ENCODE assay signal across 23 cellular contexts in genomic region chr13:103157034-103157433, GRCh38.
A peak's percentile ranks its signal among the peaks of the same experiment; 100 is the strongest.
DNase-seq lines count a peak whose midpoint lies in the region; ATAC-seq, FAIRE-seq and TF ChIP-seq lines count a peak whose summit lies in the region.
"Had no signal": no experiment of that assay in that cellular context is flagged by ENCODE, and none has a peak within 500 bp of the region (broad histone marks: within the 10 kb centered on the region; RNA-seq: fewer than 3 reads in every experiment).

No MANE protein-coding gene starts in this region.

- no peak overlapping the region for H3K4me2 ChIP-seq in PC-3 (ENCODE audit: low read length)
- H3K4me2 ChIP-seq in keratinocyte (ENCODE audit: control insufficient read depth, extremely low read depth, insufficient read depth, low read depth, low read length) = no peak overlapping the region
- no peak overlapping the region for H3K4me2 ChIP-seq in smooth muscle cell

- intact Hi-C loops in PC-3 (cut with micrococcal nuclease) = no loop called here

- H3K79me2 ChIP-seq in PC-3 (ENCODE audit: low read length) (no peaks in the 10 kb centered on the region), keratinocyte (ENCODE audit: control insufficient read depth, insufficient read depth, low read length) (no peaks in the 10 kb centered on the region), smooth muscle cell (ENCODE audit: low read depth) (no peaks in the 10 kb centered on the region)

- H3K9ac ChIP-seq in PC-3 (ENCODE audit: low read length) = no peak overlapping the region
- H3K9ac ChIP-seq in keratinocyte (ENCODE audit: control insufficient read depth, extremely low read depth, insufficient read depth, low read length) = no peak overlapping the region
- no peak overlapping the region for H3K9ac ChIP-seq in smooth muscle cell (ENCODE audit: low read depth)

- no peaks in the 10 kb centered on the region for H4K20me1 ChIP-seq in PC-3 (ENCODE audit: low read length)
- no peaks in the 10 kb centered on the region for H4K20me1 ChIP-seq in keratinocyte (ENCODE audit: control insufficient read depth, extremely low read depth, insufficient read depth, low read length)
- H4K20me1 ChIP-seq in smooth muscle cell (ENCODE audit: low read depth) = no peaks in the 10 kb centered on the region

- 79% methylated on average over 4 of the region's 4 CpGs for WGBS in smooth muscle cell (ENCODE audit: low lambda C conversion rate)

- dilution Hi-C loops in keratinocyte (cut with MboI; ENCODE audit: extremely low pct_ligation_motif_present, low sequenced_read_pairs) = no loop called here

- no peak for ATAC-seq in PC-3
- ATAC-seq in GM21360 (IDR thresholded peaks at IDR 0.05; ENCODE audit: unreplicated experiment) = no peak
- ATAC-seq: SK-N-SH treated with all-trans-retinoic acid at 6 μM for 48 hours had no signal

- CTCF ChIA-PET in PC-3 (lab: Charles Lee) = no interaction called here

- peak; percentile 84 for FAIRE-seq in keratinocyte (lab: Jason Lieb, UNC)
- FAIRE-seq: GM12892, HTR-8/SVneo had no signal

- H3K4me1 ChIP-seq in PC-3 (ENCODE audit: insufficient read depth, low read length) (no peaks in the 10 kb centered on the region), keratinocyte (ENCODE audit: control insufficient read depth, extremely low read depth, insufficient read depth, low read length) (peaks cover 17% of the 10 kb centered on the region), smooth muscle cell (ENCODE audit: low read depth) (no peaks in the 10 kb centered on the region)

- no peak overlapping the region for H2AFZ ChIP-seq in PC-3 (ENCODE audit: low read length)
- no peak overlapping the region for H2AFZ ChIP-seq in keratinocyte (ENCODE audit: control insufficient read depth, low read length)
- no peak overlapping the region for H2AFZ ChIP-seq in smooth muscle cell (ENCODE audit: low read depth)

- H3F3A ChIP-seq in PC-3 (ENCODE audit: low read length, unreplicated experiment) (no peaks in the 10 kb centered on the region), smooth muscle cell (ENCODE audit: low read depth) (no peaks in the 10 kb centered on the region)

- no peak for TF ChIP-seq CTCF in PC-3 (conservative IDR thresholded peaks at IDR 0.05; ENCODE audit: low read depth, low read length)
- no peak for TF ChIP-seq CTCF in choroid plexus epithelial cell (conservative IDR thresholded peaks at IDR 0.05; ENCODE audit: low read depth, low read length)
- TF ChIP-seq CTCF in keratinocyte (optimal IDR thresholded peaks at IDR 0.05 in 1 of 3, IDR thresholded peaks at IDR 0.05 in 1 of 3, conservative IDR thresholded peaks at IDR 0.05 in 1 of 3; ENCODE audit: extremely low read depth in 1 of 3, insufficient read depth in 2 of 3, low read length in 3 of 3) = no peak
- TF ChIP-seq CTCF in smooth muscle cell (IDR thresholded peaks at IDR 0.05; ENCODE audit: borderline replicate concordance, insufficient read depth, poor library complexity, severe bottlenecking) = no peak

- H3K36me3 ChIP-seq in PC-3 (ENCODE audit: low read depth, low read length) (no peaks in the 10 kb centered on the region), keratinocyte (ENCODE audit: control insufficient read depth in 2 of 2, extremely low read depth in 1 of 2, insufficient read depth in 2 of 2, low read length in 2 of 2) (no peaks in the 10 kb centered on the region), smooth muscle cell (ENCODE audit: low read depth) (no peaks in the 10 kb centered on the region)

- peaks cover 64% of the 10 kb centered on the region for H3K27me3 ChIP-seq in PC-3 (ENCODE audit: low read length)
- no peaks in the 10 kb centered on the region for H3K27me3 ChIP-seq in keratinocyte (ENCODE audit: control insufficient read depth, extremely low read depth, insufficient read depth, low read length)
- H3K27me3 ChIP-seq in smooth muscle cell (ENCODE audit: low read depth) = peaks cover 6% of the 10 kb centered on the region

- in situ Hi-C loops in G401 (cut with HindIII; ENCODE audit: low sequenced_read_pairs) = no loop called here

- DNase-seq in G401 (ENCODE audit: low spot score) (peak; percentile 70), PC-3 (peak; percentile 5), choroid plexus epithelial cell (ENCODE audit: low read depth) (peak; percentile 16), keratinocyte (ENCODE audit: low read depth, low spot score) (no peak), NCI-H774 (lab: John Stamatoyannopoulos, UW) (no peak), DMS53 (lab: John Stamatoyannopoulos, UW) (no peak), smooth muscle cell (lab: John Stamatoyannopoulos, UW; ENCODE audit: unreplicated experiment) (no peak)
- DNase-seq: 8988T; COR-L47; DMS153; EL; H7; HFFc6; IMR-90; NCI-H1417 treated with DMSO at 0.1 percent for 48 hours; NCI-H1930; NCI-H526; NK-92 treated with Interleukin-12 subunit alpha and Interleukin-12 subunit beta, amount 100 ng/mL, for 24 hours; SIG-M5 had no signal

- H3K27ac ChIP-seq in PC-3 (ENCODE audit: low read length) = no peak overlapping the region
- H3K27ac ChIP-seq in keratinocyte (ENCODE audit: control insufficient read depth, insufficient read depth, low read length) = no peak overlapping the region
- no peak overlapping the region for H3K27ac ChIP-seq in smooth muscle cell (ENCODE audit: low read depth)

- no peak overlapping the region for H3K4me3 ChIP-seq in PC-3 (ENCODE audit: low read length)
- no peak overlapping the region for H3K4me3 ChIP-seq in choroid plexus epithelial cell (ENCODE audit: low read depth, low read length)
- H3K4me3 ChIP-seq in keratinocyte (ENCODE audit: control insufficient read depth in 2 of 3, extremely low read depth in 1 of 3, insufficient read depth in 2 of 3, low read depth in 1 of 3, low read length in 3 of 3) = no peak overlapping the region
- no peak overlapping the region for H3K4me3 ChIP-seq in smooth muscle cell

- POLR2A ChIA-PET in PC-3 (lab: Charles Lee; ENCODE audit: unreplicated experiment) = no interaction called here

- no TSS peak for BruUV-seq in PC-3 (replicated peaks; lab: Mats Ljungman, UMichigan)

- no peaks in the 10 kb centered on the region for H3K9me1 ChIP-seq in keratinocyte (ENCODE audit: control insufficient read depth, extremely low read depth, insufficient read depth, low read length)

- H3K9me3 ChIP-seq in PC-3 (ENCODE audit: low read length) (no peaks in the 10 kb centered on the region), keratinocyte (ENCODE audit: control insufficient read depth, low read depth, low read length) (no peaks in the 10 kb centered on the region), smooth muscle cell (replicated peaks; ENCODE audit: low read depth) (no peaks in the 10 kb centered on the region)

- no peaks in the 10 kb centered on the region for H3K9me2 ChIP-seq in PC-3 (replicated peaks; ENCODE audit: low read length)

Comparison
In these comparisons a context has a peak if more than half of its experiments do, and no peak if none do; other contexts are left out.
1. DNase-seq: peak in G401 (single experiment), PC-3 (single experiment) and choroid plexus epithelial cell (single experiment); none in keratinocyte (single experiment), NCI-H774 (single experiment), DMS53 (single experiment) and smooth muscle cell (single experiment).